1 cellular context compared by ENCODE assay signal in genomic region chr6:137926207-137926731, GRCh38.
TF ChIP-seq lines count a peak whose summit lies in the region.

No MANE protein-coding gene starts in this region.

TF ChIP-seq in HCT116, 20 proteins besides CTCF, POLR2A, EP300 and RAD21 (continued from another document):
- TF ChIP-seq REST (IDR thresholded peaks at IDR 0.05; ENCODE audit: low read depth) (no peak), ELF1 (IDR thresholded peaks at IDR 0.05; ENCODE audit: borderline replicate concordance, low read depth) (no peak), MAX (IDR thresholded peaks at IDR 0.05) (no peak), TCF7L2 (IDR thresholded peaks at IDR 0.05; ENCODE audit: borderline replicate concordance, extremely low read depth, insufficient read depth, insufficient read length) (no peak), ZBTB33 (IDR thresholded peaks at IDR 0.05; ENCODE audit: extremely low read depth, insufficient replicate concordance, low read length) (no peak), SP1 (IDR thresholded peaks at IDR 0.05; ENCODE audit: low read depth) (peak; percentile 68; the same call in 1 of the 2 replicates), ZFX (IDR thresholded peaks at IDR 0.05) (no peak), CBX3 (IDR thresholded peaks at IDR 0.05; ENCODE audit: low read depth) (peak; percentile 61), JUND (IDR thresholded peaks at IDR 0.05) (peak; percentile 55)
